Comparison of ENCODE assay signal across 16 cellular contexts in the genomic region with DNA sequence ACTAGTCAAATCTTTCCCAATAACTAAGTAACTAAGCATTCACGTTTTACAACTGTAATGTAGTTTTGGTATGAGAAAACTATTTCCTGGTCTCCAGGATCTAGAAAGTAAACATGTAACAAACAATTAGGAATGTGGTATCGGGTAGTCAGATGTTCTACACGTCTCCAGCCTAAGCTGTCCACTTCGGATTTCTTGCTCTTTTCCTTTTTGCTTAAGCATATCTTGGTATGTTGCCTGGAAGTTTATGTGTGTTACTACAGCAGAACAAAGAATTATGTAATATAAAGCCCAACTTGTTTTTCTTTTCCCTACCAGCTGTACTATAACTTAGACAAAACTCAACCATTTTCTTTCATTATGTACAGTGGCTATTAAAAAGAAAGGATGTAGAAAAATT. TPM values are rescaled to one million over a fixed set of nuclear protein-coding genes. Genes with fewer than 3 reads are reported as not detected.
A peak's percentile ranks its signal among the peaks of the same experiment; 100 is the strongest.
DNase-seq lines count a peak whose midpoint lies in the region; ATAC-seq and TF ChIP-seq lines count a peak whose summit lies in the region.
"Had no signal": no experiment of that assay in that cellular context is flagged by ENCODE, and none has a peak within 500 bp of the region (broad histone marks: within the 10 kb centered on the region; RNA-seq: fewer than 3 reads in every experiment).

No MANE protein-coding gene starts in this region.

- WGBS in esophagus muscularis mucosa: 46% methylated on average over 4 of the region's 4 CpGs

- H3K4me1 ChIP-seq in rectal smooth muscle tissue (ENCODE audit: control insufficient read depth, insufficient read depth, low read length) (no peaks in the 10 kb centered on the region), esophagus muscularis mucosa (peaks cover 0 to 5% (median 0%) of the 10 kb centered on the region in 4 donors)
- H3K4me1 ChIP-seq: foreskin keratinocyte had no signal

- no peak for TF ChIP-seq POLR2A in esophagus muscularis mucosa (IDR thresholded peaks at IDR 0.05; ENCODE audit: low read depth)

- in situ Hi-C loops in brain microvascular endothelial cell (cut with HindIII; ENCODE audit: low pct_ligation_motif_present, low sequenced_read_pairs): no loop called here

- ATAC-seq in HG02870 (IDR thresholded peaks at IDR 0.05; ENCODE audit: unreplicated experiment) (no peak), HG03439 (IDR thresholded peaks at IDR 0.05; ENCODE audit: unreplicated experiment) (no peak)
- ATAC-seq: foreskin keratinocyte had no signal

- H3K36me3 ChIP-seq in brain microvascular endothelial cell (replicated peaks) (no peaks in the 10 kb centered on the region), rectal smooth muscle tissue (ENCODE audit: control insufficient read depth, insufficient read depth, low read length) (peaks cover 13% of the 10 kb centered on the region), esophagus muscularis mucosa (peaks cover 16 to 59% (median 49%) of the 10 kb centered on the region in 4 donors)

- no peak for TF ChIP-seq EP300 in esophagus muscularis mucosa (IDR thresholded peaks at IDR 0.05)

- H3K9ac ChIP-seq in rectal smooth muscle tissue (ENCODE audit: low read length): no peak overlapping the region

- H3K27me3 ChIP-seq in brain microvascular endothelial cell (replicated peaks) (no peaks in the 10 kb centered on the region), rectal smooth muscle tissue (ENCODE audit: control insufficient read depth, insufficient read depth, low read length) (no peaks in the 10 kb centered on the region), esophagus muscularis mucosa (no peaks in the 10 kb centered on the region)
- H3K27me3 ChIP-seq: foreskin keratinocyte had no signal

- intact Hi-C loops in esophagus muscularis mucosa (cut with DNase I): no loop called here

- H3K9me3 ChIP-seq in esophagus muscularis mucosa: no peaks in the 10 kb centered on the region

- TF ChIP-seq CTCF in brain microvascular endothelial cell (IDR thresholded peaks at IDR 0.05; ENCODE audit: low read depth, low read length, missing control alignments) (no peak), esophagus muscularis mucosa (IDR thresholded peaks at IDR 0.05) (no peak)

- H3K4me3 ChIP-seq in brain microvascular endothelial cell (ENCODE audit: low read depth, low read length) (no peak overlapping the region), rectal smooth muscle tissue (ENCODE audit: low read length) (no peak overlapping the region), esophagus muscularis mucosa (no peak overlapping the region)

- DNase-seq in EL (peak; percentile 22), brain microvascular endothelial cell (peak; percentile 33), glomerular endothelial cell (ENCODE audit: extremely low read depth, low read depth, low spot score) (peak; percentile 34), esophagus muscularis mucosa (ENCODE audit: extremely low spot score) (no peak), DMS 273 treated with DMSO at 0.1 percent for 48 hours (lab: John Stamatoyannopoulos, UW) (no peak)
- DNase-seq: activated CD8-positive, alpha-beta memory T cell treated with anti-CD3 and anti-CD28 coated beads, Interleukin-2, amount 50 U/mL, for 4 hours; activated naive CD4-positive, alpha-beta T cell treated with anti-CD3 and anti-CD28 coated beads, Interleukin-2, amount 10 ng/mL, durations not matched to agents 7 days and 5 days; CD4-positive, CD25-positive, alpha-beta regulatory T cell; cerebellar nuclear complex; foreskin keratinocyte; NCI-H1417 treated with DMSO at 0.1 percent for 48 hours; OCI-M1; stimulated activated CD4-positive, alpha-beta T cell treated with anti-CD3 and anti-CD28 coated beads, Interleukin-4, amount 100 ng/mL, for 1 hour had no signal

- no peak overlapping the region for H3K27ac ChIP-seq in brain microvascular endothelial cell
- peak overlapping the region; percentile 27 for H3K27ac ChIP-seq in rectal smooth muscle tissue (ENCODE audit: low read depth, low read length)
- H3K27ac ChIP-seq in esophagus muscularis mucosa (replicated peaks in 1 of 4): no peak overlapping the region
- H3K27ac ChIP-seq: foreskin keratinocyte had no signal

RNA-seq across cellular contexts. Expression of gene WARS2, which starts 20.4 kb away (rescaled TPM):
- 9.5 and 13.6 TPM in 2 replicates for total RNA-seq in glomerular endothelial cell
- 10 to 100 TPM in 2 of 4 donors, 1 to 10 TPM in 2; 5.8 to 12.6 (median 10.0) TPM for total RNA-seq in esophagus muscularis mucosa

Comparison
In these comparisons a context has a peak if more than half of its experiments do, and no peak if none do; other contexts are left out.
1. DNase-seq: peak in EL (single experiment), brain microvascular endothelial cell (single experiment) and glomerular endothelial cell (single experiment); none in esophagus muscularis mucosa (single experiment) and DMS 273 treated with DMSO at 0.1 percent for 48 hours (single experiment).